20 cellular contexts compared by ENCODE assay signal in the genomic region with DNA sequence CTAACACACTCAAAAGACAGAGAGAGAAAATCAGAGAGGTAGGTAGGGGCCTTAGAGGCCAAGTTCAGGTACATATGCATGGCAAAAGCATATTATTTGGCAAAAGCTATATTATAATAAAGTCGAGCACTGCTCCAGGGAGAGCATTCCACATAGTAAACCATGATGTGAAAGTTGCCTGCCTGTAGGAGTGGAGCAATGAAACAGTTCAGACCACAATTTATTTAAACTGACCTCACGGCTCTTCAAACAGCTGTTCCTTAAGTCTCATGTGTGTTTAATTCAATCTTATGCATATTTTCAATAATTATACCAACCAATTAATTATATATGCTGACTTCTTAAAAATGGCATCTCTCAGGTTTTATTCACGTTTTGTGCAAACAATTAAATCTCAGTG. TPM values are rescaled to one million over a fixed set of nuclear protein-coding genes. Genes with fewer than 3 reads are reported as not detected.
A peak's percentile ranks its signal among the peaks of the same experiment; 100 is the strongest.
DNase-seq lines count a peak whose midpoint lies in the region; ATAC-seq and TF ChIP-seq lines count a peak whose summit lies in the region.
"Had no signal": no experiment of that assay in that cellular context is flagged by ENCODE, and none has a peak within 500 bp of the region (broad histone marks: within the 10 kb centered on the region; RNA-seq: fewer than 3 reads in every experiment).

No MANE protein-coding gene starts in this region.

- no peak for TF ChIP-seq EP300 in upper lobe of left lung (IDR thresholded peaks at IDR 0.05)

- H3K27me3 ChIP-seq in upper lobe of left lung = no peaks in the 10 kb centered on the region
- H3K27me3 ChIP-seq: brain microvascular endothelial cell, esophagus muscularis mucosa, tibial artery had no signal

- H3K27ac Mint-ChIP-seq in activated CD4-positive, alpha-beta memory T cell treated with anti-CD3 and anti-CD28 coated beads for 36 hours = peak overlapping the region; percentile 3
- no peak overlapping the region for H3K27ac Mint-ChIP-seq in activated CD4-positive, alpha-beta memory T cell treated with anti-CD3 and anti-CD28 coated beads, Interleukin-2, amount 10 ng/mL, durations not matched to agents 7 days and 5 days
- H3K27ac Mint-ChIP-seq in IgD-negative memory B cell = peak overlapping the region in 1 of 3 donors; percentile 2
- H3K27ac Mint-ChIP-seq in activated naive CD8-positive, alpha-beta T cell treated with anti-CD3 and anti-CD28 coated beads, Interleukin-2, amount 50 U/mL, for 24 hours = peak overlapping the region; percentile 18
- H3K27ac Mint-ChIP-seq in natural killer cell treated with Interleukin-12 subunit alpha and Interleukin-12 subunit beta and Interleukin-15 and Interleukin-18, amount 100 ng/mL, for 72 hours = peak overlapping the region in 1 of 2 donors; percentile 9
- H3K27ac Mint-ChIP-seq: mesothelial cell of epicardium had no signal

- WGBS in upper lobe of left lung, 2 donors = 59 to 67% methylated on average over 3 of the region's 3 CpGs

- H3K4me1 Mint-ChIP-seq in activated CD4-positive, alpha-beta memory T cell treated with anti-CD3 and anti-CD28 coated beads for 36 hours (ENCODE audit: low read depth) = peaks cover 56% of the 10 kb centered on the region
- H3K4me1 Mint-ChIP-seq in activated CD4-positive, alpha-beta memory T cell treated with anti-CD3 and anti-CD28 coated beads, Interleukin-2, amount 10 ng/mL, durations not matched to agents 7 days and 5 days = peaks cover 53% of the 10 kb centered on the region
- H3K4me1 Mint-ChIP-seq in IgD-negative memory B cell = peaks cover 42 to 49% (median 44%) of the 10 kb centered on the region in 3 donors
- peaks cover 64% of the 10 kb centered on the region for H3K4me1 Mint-ChIP-seq in activated naive CD8-positive, alpha-beta T cell treated with anti-CD3 and anti-CD28 coated beads, Interleukin-2, amount 50 U/mL, for 24 hours
- peaks cover 29 to 35% of the 10 kb centered on the region in 2 donors for H3K4me1 Mint-ChIP-seq in natural killer cell treated with Interleukin-12 subunit alpha and Interleukin-12 subunit beta and Interleukin-15 and Interleukin-18, amount 100 ng/mL, for 72 hours (ENCODE audit: low read depth in 2 of 2)

- CTCF ChIA-PET in activated CD4-positive, alpha-beta memory T cell treated with anti-CD3 and anti-CD28 coated beads for 36 hours (lab: Charles Lee) = interaction anchor here (1.0 kb wide), 1 partner anchor 11 kb away, joined by 3 read pairs; no protein-coding TSS in a partner anchor
- CTCF ChIA-PET in activated CD4-positive, alpha-beta memory T cell treated with anti-CD3 and anti-CD28 coated beads, Interleukin-2, amount 10 ng/mL, durations not matched to agents 7 days and 5 days (lab: Charles Lee) = no interaction called here

- no peaks in the 10 kb centered on the region for H3K9me3 ChIP-seq in upper lobe of left lung
- H3K9me3 ChIP-seq: esophagus muscularis mucosa, tibial artery had no signal

- H3K36me3 ChIP-seq in upper lobe of left lung = peaks cover 0 to 4% (median 2%) of the 10 kb centered on the region in 4 donors
- H3K36me3 ChIP-seq: tibial artery had no signal

- ATAC-seq in activated naive CD8-positive, alpha-beta T cell treated with anti-CD3 and anti-CD28 coated beads, Interleukin-2, amount 50 U/mL, for 24 hours = no peak
- no peak for ATAC-seq in natural killer cell treated with Interleukin-12 subunit alpha and Interleukin-12 subunit beta and Interleukin-15 and Interleukin-18, amount 100 ng/mL, for 72 hours
- ATAC-seq in GM18907 (IDR thresholded peaks at IDR 0.05; ENCODE audit: unreplicated experiment) (no peak), upper lobe of left lung (ENCODE audit: low FRiP score in 2 of 2) (no peak)
- ATAC-seq: Right ventricle myocardium inferior had no signal

- intact Hi-C loops in activated CD4-positive, alpha-beta memory T cell treated with anti-CD3 and anti-CD28 coated beads for 36 hours (cut with micrococcal nuclease) = no loop called here

- peaks cover 16 to 29% (median 22%) of the 10 kb centered on the region in 4 donors for H3K4me1 ChIP-seq in upper lobe of left lung

- TF ChIP-seq POLR2A in upper lobe of left lung (IDR thresholded peaks at IDR 0.05) = no peak

- POLR2A ChIA-PET in activated CD4-positive, alpha-beta memory T cell treated with anti-CD3 and anti-CD28 coated beads for 36 hours (lab: Charles Lee) = interaction anchor here (5.0 kb wide), 1 partner anchor 8 kb away, joined by 68 read pairs; no protein-coding TSS in a partner anchor
- POLR2A ChIA-PET in activated CD4-positive, alpha-beta memory T cell treated with anti-CD3 and anti-CD28 coated beads, Interleukin-2, amount 10 ng/mL, durations not matched to agents 7 days and 5 days (lab: Charles Lee) = interaction anchor here (5.2 to 5.5 kb wide), 2 partner anchors 8 to 95 kb away, joined by 73 to 155 read pairs; a partner anchor contains a TSS

- H3K4me3 Mint-ChIP-seq in activated CD4-positive, alpha-beta memory T cell treated with anti-CD3 and anti-CD28 coated beads for 36 hours = peak overlapping the region; percentile 0
- H3K4me3 Mint-ChIP-seq in activated CD4-positive, alpha-beta memory T cell treated with anti-CD3 and anti-CD28 coated beads, Interleukin-2, amount 10 ng/mL, durations not matched to agents 7 days and 5 days = no peak overlapping the region
- peak overlapping the region in 3 of 4 donors; percentile 0 to 25 (median 4) for H3K4me3 Mint-ChIP-seq in IgD-negative memory B cell
- H3K4me3 Mint-ChIP-seq in activated naive CD8-positive, alpha-beta T cell treated with anti-CD3 and anti-CD28 coated beads, Interleukin-2, amount 50 U/mL, for 24 hours = peak overlapping the region; percentile 27
- H3K4me3 Mint-ChIP-seq in natural killer cell treated with Interleukin-12 subunit alpha and Interleukin-12 subunit beta and Interleukin-15 and Interleukin-18, amount 100 ng/mL, for 72 hours = peak overlapping the region; percentile 1
- H3K4me3 Mint-ChIP-seq: activated CD4-positive, alpha-beta T cell treated with anti-CD3 and anti-CD28 coated beads, Interleukin-2, amount 10 ng/mL, durations not matched to agents 7 days and 5 days; mesothelial cell of epicardium had no signal

- no peak for DNase-seq in activated CD4-positive, alpha-beta memory T cell treated with anti-CD3 and anti-CD28 coated beads for 36 hours
- no peak for DNase-seq in activated CD4-positive, alpha-beta memory T cell treated with anti-CD3 and anti-CD28 coated beads, Interleukin-2, amount 10 ng/mL, durations not matched to agents 7 days and 5 days
- no peak for DNase-seq in activated naive CD8-positive, alpha-beta T cell treated with anti-CD3 and anti-CD28 coated beads, Interleukin-2, amount 50 U/mL, for 24 hours
- DNase-seq in natural killer cell treated with Interleukin-12 subunit alpha and Interleukin-12 subunit beta and Interleukin-15 and Interleukin-18, amount 100 ng/mL, for 72 hours (ENCODE audit: low spot score) = no peak
- DNase-seq in glomerular visceral epithelial cell (ENCODE audit: extremely low spot score) = no peak
- DNase-seq in upper lobe of left lung = no peak
- DNase-seq: activated CD4-positive, alpha-beta T cell treated with anti-CD3 and anti-CD28 coated beads, Interleukin-2, amount 10 ng/mL, durations not matched to agents 7 days and 5 days; activated gamma-delta T cell; brain microvascular endothelial cell; kidney glomerular epithelial cell; NCI-H1105; NCI-H2171; stimulated activated CD4-positive, alpha-beta T cell treated with anti-CD3 and anti-CD28 coated beads, Interleukin-4, amount 100 ng/mL, for 24 hours; T-helper 9 cell; tibial artery had no signal

- H3K36me3 Mint-ChIP-seq in activated CD4-positive, alpha-beta memory T cell treated with anti-CD3 and anti-CD28 coated beads for 36 hours = peaks cover 27% of the 10 kb centered on the region
- peaks cover 37% of the 10 kb centered on the region for H3K36me3 Mint-ChIP-seq in activated CD4-positive, alpha-beta memory T cell treated with anti-CD3 and anti-CD28 coated beads, Interleukin-2, amount 10 ng/mL, durations not matched to agents 7 days and 5 days (ENCODE audit: low read depth)
- H3K36me3 Mint-ChIP-seq in IgD-negative memory B cell = no peaks in the 10 kb centered on the region
- peaks cover 36% of the 10 kb centered on the region for H3K36me3 Mint-ChIP-seq in activated naive CD8-positive, alpha-beta T cell treated with anti-CD3 and anti-CD28 coated beads, Interleukin-2, amount 50 U/mL, for 24 hours (ENCODE audit: low read depth)
- H3K36me3 Mint-ChIP-seq in natural killer cell treated with Interleukin-12 subunit alpha and Interleukin-12 subunit beta and Interleukin-15 and Interleukin-18, amount 100 ng/mL, for 72 hours = no peaks in the 10 kb centered on the region

- no peaks in the 10 kb centered on the region for H3K27me3 Mint-ChIP-seq in activated CD4-positive, alpha-beta memory T cell treated with anti-CD3 and anti-CD28 coated beads for 36 hours
- no peaks in the 10 kb centered on the region for H3K27me3 Mint-ChIP-seq in activated CD4-positive, alpha-beta memory T cell treated with anti-CD3 and anti-CD28 coated beads, Interleukin-2, amount 10 ng/mL, durations not matched to agents 7 days and 5 days
- no peaks in the 10 kb centered on the region for H3K27me3 Mint-ChIP-seq in IgD-negative memory B cell
- H3K27me3 Mint-ChIP-seq in activated naive CD8-positive, alpha-beta T cell treated with anti-CD3 and anti-CD28 coated beads, Interleukin-2, amount 50 U/mL, for 24 hours = no peaks in the 10 kb centered on the region
- no peaks in the 10 kb centered on the region for H3K27me3 Mint-ChIP-seq in natural killer cell treated with Interleukin-12 subunit alpha and Interleukin-12 subunit beta and Interleukin-15 and Interleukin-18, amount 100 ng/mL, for 72 hours
- H3K27me3 Mint-ChIP-seq: activated CD4-positive, alpha-beta T cell treated with anti-CD3 and anti-CD28 coated beads, Interleukin-2, amount 10 ng/mL, durations not matched to agents 7 days and 5 days had no signal

- TF ChIP-seq CTCF in upper lobe of left lung (IDR thresholded peaks at IDR 0.05) = no peak

- no peaks in the 10 kb centered on the region for H3K9me3 Mint-ChIP-seq in activated CD4-positive, alpha-beta memory T cell treated with anti-CD3 and anti-CD28 coated beads for 36 hours
- no peaks in the 10 kb centered on the region for H3K9me3 Mint-ChIP-seq in activated CD4-positive, alpha-beta memory T cell treated with anti-CD3 and anti-CD28 coated beads, Interleukin-2, amount 10 ng/mL, durations not matched to agents 7 days and 5 days
- no peaks in the 10 kb centered on the region for H3K9me3 Mint-ChIP-seq in IgD-negative memory B cell
- H3K9me3 Mint-ChIP-seq in activated naive CD8-positive, alpha-beta T cell treated with anti-CD3 and anti-CD28 coated beads, Interleukin-2, amount 50 U/mL, for 24 hours = no peaks in the 10 kb centered on the region
- H3K9me3 Mint-ChIP-seq in natural killer cell treated with Interleukin-12 subunit alpha and Interleukin-12 subunit beta and Interleukin-15 and Interleukin-18, amount 100 ng/mL, for 72 hours = no peaks in the 10 kb centered on the region
- H3K9me3 Mint-ChIP-seq: activated CD4-positive, alpha-beta T cell treated with anti-CD3 and anti-CD28 coated beads, Interleukin-2, amount 10 ng/mL, durations not matched to agents 7 days and 5 days; mesothelial cell of epicardium had no signal

- no peak overlapping the region for H3K27ac ChIP-seq in upper lobe of left lung
- H3K27ac ChIP-seq: brain microvascular endothelial cell, esophagus muscularis mucosa, tibial artery had no signal

- no peak overlapping the region for H3K4me3 ChIP-seq in upper lobe of left lung
- H3K4me3 ChIP-seq: esophagus muscularis mucosa, tibial artery had no signal

RNA-seq across cellular contexts. Expression of a gene that starts 3.3 kb away (rescaled TPM):
- 10 to 100 TPM; 86.7 to 89.4 TPM for total RNA-seq in activated CD4-positive, alpha-beta memory T cell treated with anti-CD3 and anti-CD28 coated beads for 36 hours
- total RNA-seq in activated CD4-positive, alpha-beta memory T cell treated with anti-CD3 and anti-CD28 coated beads, Interleukin-2, amount 10 ng/mL, durations not matched to agents 7 days and 5 days = 10 to 100 TPM; 72.2 to 72.6 TPM
- polyA plus RNA-seq in IgD-negative memory B cell = 39.7 TPM
- 100 to 1,000 TPM in 1 of 2 donors, 10 to 100 TPM in 1; 74.9 to 102 TPM for total RNA-seq in natural killer cell treated with Interleukin-12 subunit alpha and Interleukin-12 subunit beta and Interleukin-15 and Interleukin-18, amount 100 ng/mL, for 72 hours
- 100 to 1,000 TPM in 1 of 6 donors, 10 to 100 TPM in 5; 33.0 to 127 (median 44.4) TPM for total RNA-seq in upper lobe of left lung

RNA-seq across cellular contexts. Expression of a gene that starts 43.9 kb away (rescaled TPM):
- total RNA-seq in activated CD4-positive, alpha-beta memory T cell treated with anti-CD3 and anti-CD28 coated beads for 36 hours = not detected
- total RNA-seq in activated CD4-positive, alpha-beta memory T cell treated with anti-CD3 and anti-CD28 coated beads, Interleukin-2, amount 10 ng/mL, durations not matched to agents 7 days and 5 days = not detected
- 0.09 TPM for polyA plus RNA-seq in IgD-negative memory B cell
- under 1 TPM in 1 of 2 donors, not detected in 1; 0.05 TPM for total RNA-seq in natural killer cell treated with Interleukin-12 subunit alpha and Interleukin-12 subunit beta and Interleukin-15 and Interleukin-18, amount 100 ng/mL, for 72 hours
- 1 to 10 TPM in 3 of 6 donors, under 1 TPM in 3; 0.20 to 9.0 (median 0.84) TPM for total RNA-seq in upper lobe of left lung
- total RNA-seq: activated CD4-positive, alpha-beta T cell treated with anti-CD3 and anti-CD28 coated beads, Interleukin-2, amount 10 ng/mL, durations not matched to agents 7 days and 5 days; mesothelial cell of epicardium had no signal
